In genomic region chr4:161792991-161793390, GRCh38 we compare ENCODE assay signal across 30 cellular contexts.
"Had no signal": no experiment of that assay in that cellular context is flagged by ENCODE, and none has a peak within 500 bp of the region (broad histone marks: within the 10 kb centered on the region; RNA-seq: fewer than 3 reads in every experiment).

No MANE protein-coding gene starts in this region.

- H3K4me2 ChIP-seq: KMS-11, PC-9 had no signal

- H3K27ac ChIP-seq: body of pancreas, KMS-11, PC-9, RWPE1, SJCRH30, SK-N-MC had no signal

- H3K4me1 ChIP-seq: body of pancreas, SJCRH30 had no signal

- H3K9me3 Mint-ChIP-seq: activated CD4-positive, alpha-beta T cell treated with anti-CD3 and anti-CD28 coated beads, Interleukin-2, amount 10 ng/mL, durations not matched to agents 24 days and 14 days; activated CD8-positive, alpha-beta T cell treated with anti-CD3 and anti-CD28 coated beads for 36 hours; activated naive CD8-positive, alpha-beta T cell treated with anti-CD3 and anti-CD28 coated beads, Interleukin-2, amount 10 ng/mL, durations not matched to agents 7 days and 5 days; activated T-helper 17 cell treated with anti-CD3 and anti-CD28 coated beads, Interleukin-2, amount 50 U/mL, for 72 hours; T-helper 1 cell treated with Interleukin-12 subunit alpha and Interleukin-12 subunit beta and Interleukin-4 antibody, amounts not matched to agents 30 μg/mL and 1 μg/mL, for 36 hours had no signal

- H3K9me3 ChIP-seq: SJCRH30 had no signal

- H3K27me3 ChIP-seq: body of pancreas, SJCRH30 had no signal

- H3K9ac ChIP-seq: KMS-11 had no signal

- H3K27me3 Mint-ChIP-seq: activated CD4-positive, alpha-beta T cell treated with anti-CD3 and anti-CD28 coated beads, Interleukin-2, amount 10 ng/mL, durations not matched to agents 24 days and 14 days; activated CD8-positive, alpha-beta T cell treated with anti-CD3 and anti-CD28 coated beads for 36 hours; activated naive CD4-positive, alpha-beta T cell treated with anti-CD3 and anti-CD28 coated beads, Interleukin-2, amount 50 U/mL, for 24 hours; activated naive CD8-positive, alpha-beta T cell treated with anti-CD3 and anti-CD28 coated beads, Interleukin-2, amount 10 ng/mL, durations not matched to agents 7 days and 5 days; activated T-helper 17 cell treated with anti-CD3 and anti-CD28 coated beads, Interleukin-2, amount 50 U/mL, for 72 hours had no signal

- H3K36me3 ChIP-seq: SJCRH30 had no signal

- DNase-seq: activated CD4-positive, alpha-beta T cell treated with anti-CD3 and anti-CD28 coated beads, Interleukin-2, amount 10 ng/mL, durations not matched to agents 24 days and 14 days; activated CD4-positive, alpha-beta T cell treated with anti-CD3 and anti-CD28 coated beads, Interleukin-2, amount 50 U/mL, for 4 hours; activated CD8-positive, alpha-beta T cell treated with anti-CD3 and anti-CD28 coated beads for 36 hours; activated gamma-delta T cell; activated naive CD4-positive, alpha-beta T cell treated with Interleukin-2 at 50 U/mL for 16 hours; activated naive CD8-positive, alpha-beta T cell treated with anti-CD3 and anti-CD28 coated beads, Interleukin-2, amount 10 ng/mL, durations not matched to agents 7 days and 5 days; activated T-cell treated with anti-CD3 and anti-CD28 coated beads, Interleukin-2, amount 50 U/mL, for 1 hour; activated T-cell treated with anti-CD3 and anti-CD28 coated beads, Interleukin-2, amount 50 U/mL, for 72 hours; amygdala; NCI-H1092 treated with DMSO at 0.1 percent for 48 hours; NCI-H1417; NCI-H146; NCI-H187; NCI-H2029 treated with DMSO at 0.1 percent for 48 hours; NCI-H2107; NCI-H2171; NCI-H510A; NCI-H526; NCI-H748 treated with DMSO at 0.1 percent for 48 hours; PC-9; SHP77; SJCRH30 had no signal

- H3K4me3 ChIP-seq: body of pancreas, PC-9, SJCRH30, SK-N-MC had no signal

- H3K36me3 Mint-ChIP-seq: activated naive CD4-positive, alpha-beta T cell treated with anti-CD3 and anti-CD28 coated beads, Interleukin-2, amount 50 U/mL, for 24 hours; activated naive CD8-positive, alpha-beta T cell treated with anti-CD3 and anti-CD28 coated beads, Interleukin-2, amount 10 ng/mL, durations not matched to agents 7 days and 5 days had no signal

- H2AFZ ChIP-seq: PC-9 had no signal

- ATAC-seq: activated CD8-positive, alpha-beta T cell treated with anti-CD3 and anti-CD28 coated beads for 36 hours; activated T-cell treated with anti-CD3 and anti-CD28 coated beads, Interleukin-2, amount 50 U/mL, for 72 hours; activated T-helper 17 cell treated with anti-CD3 and anti-CD28 coated beads, Interleukin-2, amount 50 U/mL, for 72 hours; body of pancreas had no signal

- H3K4me1 Mint-ChIP-seq: activated CD4-positive, alpha-beta T cell treated with anti-CD3 and anti-CD28 coated beads, Interleukin-2, amount 10 ng/mL, durations not matched to agents 24 days and 14 days; activated naive CD4-positive, alpha-beta T cell treated with anti-CD3 and anti-CD28 coated beads, Interleukin-2, amount 50 U/mL, for 24 hours; activated naive CD8-positive, alpha-beta T cell treated with anti-CD3 and anti-CD28 coated beads, Interleukin-2, amount 10 ng/mL, durations not matched to agents 7 days and 5 days; activated T-helper 17 cell treated with anti-CD3 and anti-CD28 coated beads, Interleukin-2, amount 50 U/mL, for 72 hours had no signal

- H3K4me3 Mint-ChIP-seq: activated CD4-positive, alpha-beta T cell treated with anti-CD3 and anti-CD28 coated beads, Interleukin-2, amount 10 ng/mL, durations not matched to agents 24 days and 14 days; activated CD8-positive, alpha-beta T cell treated with anti-CD3 and anti-CD28 coated beads for 36 hours; activated naive CD4-positive, alpha-beta T cell treated with anti-CD3 and anti-CD28 coated beads, Interleukin-2, amount 50 U/mL, for 24 hours; activated naive CD8-positive, alpha-beta T cell treated with anti-CD3 and anti-CD28 coated beads, Interleukin-2, amount 10 ng/mL, durations not matched to agents 7 days and 5 days; activated T-cell treated with anti-CD3 and anti-CD28 coated beads, Interleukin-2, amount 50 U/mL, for 72 hours; activated T-helper 17 cell treated with anti-CD3 and anti-CD28 coated beads, Interleukin-2, amount 50 U/mL, for 72 hours; T-helper 1 cell treated with Interleukin-12 subunit alpha and Interleukin-12 subunit beta and Interleukin-4 antibody, amounts not matched to agents 30 μg/mL and 1 μg/mL, for 36 hours; T-helper 2 cell treated with Interferon-gamma antibody and Interleukin-4, amounts not matched to agents 5 μg/mL and 100 μg/mL, for 36 hours had no signal

- H3K27ac Mint-ChIP-seq: activated CD4-positive, alpha-beta T cell treated with anti-CD3 and anti-CD28 coated beads, Interleukin-2, amount 10 ng/mL, durations not matched to agents 24 days and 14 days; activated CD8-positive, alpha-beta T cell treated with anti-CD3 and anti-CD28 coated beads for 36 hours; activated naive CD4-positive, alpha-beta T cell treated with anti-CD3 and anti-CD28 coated beads, Interleukin-2, amount 50 U/mL, for 24 hours; activated naive CD8-positive, alpha-beta T cell treated with anti-CD3 and anti-CD28 coated beads, Interleukin-2, amount 10 ng/mL, durations not matched to agents 7 days and 5 days; activated T-cell treated with anti-CD3 and anti-CD28 coated beads, Interleukin-2, amount 50 U/mL, for 72 hours; activated T-helper 17 cell treated with anti-CD3 and anti-CD28 coated beads, Interleukin-2, amount 50 U/mL, for 72 hours; T-helper 1 cell treated with Interleukin-12 subunit alpha and Interleukin-12 subunit beta and Interleukin-4 antibody, amounts not matched to agents 30 μg/mL and 1 μg/mL, for 36 hours; T-helper 2 cell treated with Interferon-gamma antibody and Interleukin-4, amounts not matched to agents 5 μg/mL and 100 μg/mL, for 36 hours had no signal
